ENCODE assay signal across 1 cellular context in genomic region chr1:235327559-235328270, GRCh38.
TF ChIP-seq lines count a peak whose summit lies in the region.

TSS of gene ARID4B (minus strand) at chr1:235328179. CDS start at chr1:235326919, 1,260 bp downstream.

TF ChIP-seq in HEK293, 187 proteins besides CTCF, POLR2A, EP300 and RAD21 (continued from another document and continues in another):
- TF ChIP-seq ZNF449 (tag by site-specific recombination; IDR thresholded peaks at IDR 0.05): peak; percentile 45; the same call in 1 of the 2 replicates
- no peak for TF ChIP-seq ZNF37A (tag by site-specific recombination; IDR thresholded peaks at IDR 0.05)
- TF ChIP-seq ZNF548 (tag by site-specific recombination; IDR thresholded peaks at IDR 0.05): no peak
- peak; percentile 92 for TF ChIP-seq BCL11B (tag by site-specific recombination; IDR thresholded peaks at IDR 0.05; ENCODE audit: low read depth)
- TF ChIP-seq ZNF140 (tag by site-specific recombination; IDR thresholded peaks at IDR 0.05): no peak
- 0 out of 2 replicates have a peak, but pooled peaks have one; percentile 72 for TF ChIP-seq REPIN1 (tag by site-specific recombination; IDR thresholded peaks at IDR 0.05; ENCODE audit: low read depth)
- TF ChIP-seq ZBTB26 (tag by site-specific recombination; optimal IDR thresholded peaks at IDR 0.05): peak; percentile 15
- no peak for TF ChIP-seq ZNF121 (tag by site-specific recombination; IDR thresholded peaks at IDR 0.05)
- no peak for TF ChIP-seq ZNF23 (tag by site-specific recombination; IDR thresholded peaks at IDR 0.05; ENCODE audit: borderline replicate concordance)
- TF ChIP-seq ZNF366 (tag by site-specific recombination; conservative IDR thresholded peaks at IDR 0.05): peak; percentile 23; the same call in 1 of the 2 replicates
- TF ChIP-seq PRDM10 (tag by site-specific recombination; IDR thresholded peaks at IDR 0.05): peak; percentile 5; the same call in 1 of the 2 replicates
- TF ChIP-seq ZBTB1 (tag by site-specific recombination; IDR thresholded peaks at IDR 0.05): peak; percentile 24; the same call in 1 of the 2 replicates
- peak; percentile 59 for TF ChIP-seq ZNF629 (tag by site-specific recombination; IDR thresholded peaks at IDR 0.05)
- no peak for TF ChIP-seq ZSCAN5A (tag by site-specific recombination; IDR thresholded peaks at IDR 0.05)
- no peak for TF ChIP-seq ZNF48 (tag by site-specific recombination; IDR thresholded peaks at IDR 0.05)
- TF ChIP-seq TSHZ1 (tag by site-specific recombination; IDR thresholded peaks at IDR 0.05; ENCODE audit: borderline replicate concordance): no peak; the same call in 1 of the 2 replicates
- TF ChIP-seq ZNF544 (tag by site-specific recombination; IDR thresholded peaks at IDR 0.05): no peak
- peak; percentile 87 for TF ChIP-seq ZSCAN30 (tag by site-specific recombination; IDR thresholded peaks at IDR 0.05)
- no peak for TF ChIP-seq ZNF624 (tag by site-specific recombination; IDR thresholded peaks at IDR 0.05)
- TF ChIP-seq HOXC10 (CRISPR knock-in tag; IDR thresholded peaks at IDR 0.05): no peak
- peak; percentile 66; the same call in 1 of the 2 replicates for TF ChIP-seq ZNF341 (tag by site-specific recombination; IDR thresholded peaks at IDR 0.05; ENCODE audit: low read depth)
- TF ChIP-seq BCL6B (tag by site-specific recombination; IDR thresholded peaks at IDR 0.05): no peak
- TF ChIP-seq ZNF704 (tag by site-specific recombination; IDR thresholded peaks at IDR 0.05): no peak
- peak; percentile 71 for TF ChIP-seq ZBTB11 (tag by site-specific recombination; conservative IDR thresholded peaks at IDR 0.05; ENCODE audit: low read depth)
- peak; percentile 89 for TF ChIP-seq ZNF2 (tag by site-specific recombination; IDR thresholded peaks at IDR 0.05)
- TF ChIP-seq ZBTB49 (tag by site-specific recombination; IDR thresholded peaks at IDR 0.05; ENCODE audit: low read depth): no peak
- peak; percentile 82 for TF ChIP-seq ZNF692 (tag by site-specific recombination; IDR thresholded peaks at IDR 0.05)
- TF ChIP-seq ZIC2 (tag by site-specific recombination; IDR thresholded peaks at IDR 0.05): peak; percentile 66
- TF ChIP-seq PBX3 (CRISPR knock-in tag; IDR thresholded peaks at IDR 0.05): 0 out of 2 replicates have a peak, but pooled peaks have one; percentile 29
- no peak for TF ChIP-seq IKZF3 (tag by site-specific recombination; IDR thresholded peaks at IDR 0.05)
- TF ChIP-seq ZNF501 (tag by site-specific recombination; IDR thresholded peaks at IDR 0.05): peak; percentile 96
- no peak for TF ChIP-seq ZNF677 (tag by site-specific recombination; IDR thresholded peaks at IDR 0.05)
